Comparison of ENCODE assay signal across 1 cellular context in the genomic region with DNA sequence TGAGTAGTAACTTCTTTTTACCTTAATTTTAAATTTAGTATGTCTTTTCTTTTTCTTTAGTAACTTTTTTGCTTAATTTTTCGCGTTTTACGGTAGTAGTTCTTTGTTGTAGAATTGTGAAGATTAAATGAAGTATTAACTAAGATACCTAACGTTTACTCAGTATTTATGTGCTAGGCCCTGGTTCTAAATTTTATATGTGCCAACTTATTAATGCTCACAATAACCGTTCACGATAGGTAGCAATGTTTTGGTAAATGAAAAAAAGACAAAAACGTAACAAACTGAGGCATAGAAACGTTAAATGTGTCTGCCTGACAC.
TF ChIP-seq lines count a peak whose summit lies in the region.

No MANE protein-coding gene starts in this region.

TF ChIP-seq in GM23338, 12 proteins besides CTCF, POLR2A, EP300 and RAD21 (continued from another document):
- TF ChIP-seq, protein P1, sequence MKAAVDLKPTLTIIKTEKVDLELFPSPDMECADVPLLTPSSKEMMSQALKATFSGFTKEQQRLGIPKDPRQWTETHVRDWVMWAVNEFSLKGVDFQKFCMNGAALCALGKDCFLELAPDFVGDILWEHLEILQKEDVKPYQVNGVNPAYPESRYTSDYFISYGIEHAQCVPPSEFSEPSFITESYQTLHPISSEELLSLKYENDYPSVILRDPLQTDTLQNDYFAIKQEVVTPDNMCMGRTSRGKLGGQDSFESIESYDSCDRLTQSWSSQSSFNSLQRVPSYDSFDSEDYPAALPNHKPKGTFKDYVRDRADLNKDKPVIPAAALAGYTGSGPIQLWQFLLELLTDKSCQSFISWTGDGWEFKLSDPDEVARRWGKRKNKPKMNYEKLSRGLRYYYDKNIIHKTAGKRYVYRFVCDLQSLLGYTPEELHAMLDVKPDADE (IDR thresholded peaks at IDR 0.05), result no peak
- TF ChIP-seq ZNF331 (CRISPR knock-in tag; IDR thresholded peaks at IDR 0.05; ENCODE audit: low read depth), result no peak
